1 cellular context compared by ENCODE assay signal in the genomic region with DNA sequence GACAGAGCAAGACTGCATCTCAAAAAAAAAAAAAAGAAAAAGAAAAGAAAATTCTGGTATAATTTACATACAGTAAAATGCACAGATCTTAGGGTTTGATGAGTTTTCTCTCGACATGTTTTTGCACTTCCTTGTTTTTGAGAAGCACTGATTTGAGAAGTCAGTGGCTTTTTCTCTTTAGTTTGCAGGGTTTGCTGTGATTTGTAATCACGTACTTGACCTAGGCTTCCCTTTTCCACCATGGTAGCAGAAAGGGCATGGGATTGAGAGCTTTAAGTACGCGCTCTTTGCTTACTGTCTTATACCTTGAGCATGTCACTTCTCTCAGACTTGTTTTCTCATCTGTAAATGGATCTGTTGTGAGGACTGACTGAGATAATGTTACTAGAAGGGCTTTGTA.
TF ChIP-seq lines count a peak whose summit lies in the region.

No MANE protein-coding gene starts in this region.

TF ChIP-seq in K562, 482 proteins besides CTCF, POLR2A, EP300 and RAD21:
- no peak for TF ChIP-seq ZFP1 (CRISPR knock-in tag; IDR thresholded peaks at IDR 0.05)
- peak; percentile 50 to 92; a peak in 2 of 4 replicates for TF ChIP-seq HDAC1 (IDR thresholded peaks at IDR 0.05)
- TF ChIP-seq PHTF2 (CRISPR knock-in tag; IDR thresholded peaks at IDR 0.05) = no peak
- TF ChIP-seq KDM1A (IDR thresholded peaks at IDR 0.05) = peak; percentile 98
- TF ChIP-seq, protein P1, sequence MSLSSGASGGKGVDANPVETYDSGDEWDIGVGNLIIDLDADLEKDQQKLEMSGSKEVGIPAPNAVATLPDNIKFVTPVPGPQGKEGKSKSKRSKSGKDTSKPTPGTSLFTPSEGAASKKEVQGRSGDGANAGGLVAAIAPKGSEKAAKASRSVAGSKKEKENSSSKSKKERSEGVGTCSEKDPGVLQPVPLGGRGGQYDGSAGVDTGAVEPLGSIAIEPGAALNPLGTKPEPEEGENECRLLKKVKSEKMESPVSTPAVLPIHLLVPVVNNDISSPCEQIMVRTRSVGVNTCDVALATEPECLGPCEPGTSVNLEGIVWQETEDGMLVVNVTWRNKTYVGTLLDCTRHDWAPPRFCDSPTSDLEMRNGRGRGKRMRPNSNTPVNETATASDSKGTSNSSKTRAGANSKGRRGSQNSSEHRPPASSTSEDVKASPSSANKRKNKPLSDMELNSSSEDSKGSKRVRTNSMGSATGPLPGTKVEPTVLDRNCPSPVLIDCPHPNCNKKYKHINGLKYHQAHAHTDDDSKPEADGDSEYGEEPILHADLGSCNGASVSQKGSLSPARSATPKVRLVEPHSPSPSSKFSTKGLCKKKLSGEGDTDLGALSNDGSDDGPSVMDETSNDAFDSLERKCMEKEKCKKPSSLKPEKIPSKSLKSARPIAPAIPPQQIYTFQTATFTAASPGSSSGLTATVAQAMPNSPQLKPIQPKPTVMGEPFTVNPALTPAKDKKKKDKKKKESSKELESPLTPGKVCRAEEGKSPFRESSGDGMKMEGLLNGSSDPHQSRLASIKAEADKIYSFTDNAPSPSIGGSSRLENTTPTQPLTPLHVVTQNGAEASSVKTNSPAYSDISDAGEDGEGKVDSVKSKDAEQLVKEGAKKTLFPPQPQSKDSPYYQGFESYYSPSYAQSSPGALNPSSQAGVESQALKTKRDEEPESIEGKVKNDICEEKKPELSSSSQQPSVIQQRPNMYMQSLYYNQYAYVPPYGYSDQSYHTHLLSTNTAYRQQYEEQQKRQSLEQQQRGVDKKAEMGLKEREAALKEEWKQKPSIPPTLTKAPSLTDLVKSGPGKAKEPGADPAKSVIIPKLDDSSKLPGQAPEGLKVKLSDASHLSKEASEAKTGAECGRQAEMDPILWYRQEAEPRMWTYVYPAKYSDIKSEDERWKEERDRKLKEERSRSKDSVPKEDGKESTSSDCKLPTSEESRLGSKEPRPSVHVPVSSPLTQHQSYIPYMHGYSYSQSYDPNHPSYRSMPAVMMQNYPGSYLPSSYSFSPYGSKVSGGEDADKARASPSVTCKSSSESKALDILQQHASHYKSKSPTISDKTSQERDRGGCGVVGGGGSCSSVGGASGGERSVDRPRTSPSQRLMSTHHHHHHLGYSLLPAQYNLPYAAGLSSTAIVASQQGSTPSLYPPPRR (CRISPR knock-in tag; IDR thresholded peaks at IDR 0.05; ENCODE audit: borderline replicate concordance) = no peak
- no peak for TF ChIP-seq TFAM (CRISPR knock-in tag; conservative IDR thresholded peaks at IDR 0.05)
- no peak for TF ChIP-seq GTF2B (IDR thresholded peaks at IDR 0.05; ENCODE audit: extremely low read depth, insufficient read length)
- TF ChIP-seq ZC3H8 (IDR thresholded peaks at IDR 0.05) = no peak
- TF ChIP-seq ZNF12 (CRISPR knock-in tag; IDR thresholded peaks at IDR 0.05) = no peak
- no peak for TF ChIP-seq ETV5 (CRISPR knock-in tag; IDR thresholded peaks at IDR 0.05; ENCODE audit: low read depth)
- peak; percentile 90 for TF ChIP-seq SPI1 (IDR thresholded peaks at IDR 0.05; ENCODE audit: borderline replicate concordance, low read depth, low read length)
- no peak for TF ChIP-seq KDM5B (IDR thresholded peaks at IDR 0.05; ENCODE audit: insufficient replicate concordance, low read depth, low read length)
- no peak for TF ChIP-seq ARID3B (CRISPR knock-in tag; IDR thresholded peaks at IDR 0.05; ENCODE audit: borderline replicate concordance)
- TF ChIP-seq HNRNPK (IDR thresholded peaks at IDR 0.05; ENCODE audit: low read depth, low read length, poor library complexity, severe bottlenecking) = no peak
- peak; percentile 90 for TF ChIP-seq HDAC2 (IDR thresholded peaks at IDR 0.05)
- no peak for TF ChIP-seq PCBP2 (IDR thresholded peaks at IDR 0.05; ENCODE audit: low read depth, low read length, poor library complexity, severe bottlenecking)
- peak; percentile 94 to 96 for TF ChIP-seq RCOR1 (IDR thresholded peaks at IDR 0.05; ENCODE audit: borderline replicate concordance in 1 of 2, low read depth in 2 of 2, low read length in 2 of 2)
- no peak for TF ChIP-seq ASH1L (IDR thresholded peaks at IDR 0.05; ENCODE audit: borderline replicate concordance, low read depth, partially characterized antibody)
TF ChIP-seq in K562: peak in this region for 5.
